In genomic region chr7:1279895-1280294, GRCh38 we compare ENCODE assay signal across 14 cellular contexts. TPM values are rescaled to one million over a fixed set of nuclear protein-coding genes. Genes with fewer than 3 reads are reported as not detected.
"Had no signal": no experiment of that assay in that cellular context is flagged by ENCODE, and none has a peak within 500 bp of the region (broad histone marks: within the 10 kb centered on the region; RNA-seq: fewer than 3 reads in every experiment).

No MANE protein-coding gene starts in this region.

RNA-seq across cellular contexts. Expression of gene UNCX, which starts 47.2 kb away (rescaled TPM):
- total RNA-seq: stomach, subcutaneous adipose tissue, suprapubic skin, temporal lobe, thoracic aorta, thyroid gland, tibial nerve, transverse colon, upper lobe of left lung, upper lobe of right lung, ureter, urinary bladder, uterus, vagina had no signal
- polyA plus RNA-seq: stomach, urinary bladder had no signal
